ENCODE assay signal across 17 cellular contexts in genomic region chr13:71412231-71412630, GRCh38.
DNase-seq lines count a peak whose midpoint lies in the region; ATAC-seq and TF ChIP-seq lines count a peak whose summit lies in the region.
"Had no signal": no experiment of that assay in that cellular context is flagged by ENCODE, and none has a peak within 500 bp of the region (broad histone marks: within the 10 kb centered on the region; RNA-seq: fewer than 3 reads in every experiment).

No MANE protein-coding gene starts in this region.

- ATAC-seq in activated CD8-positive, alpha-beta T cell treated with anti-CD3 and anti-CD28 coated beads, Interleukin-2, amount 10 ng/mL, durations not matched to agents 7 days and 5 days = no peak
- ATAC-seq: GM23338 had no signal

- DNase-seq in NCI-H1048 (lab: John Stamatoyannopoulos, UW) = peak; percentile 54
- DNase-seq in amniotic epithelial cell (ENCODE audit: low read depth) = peak; percentile 16
- peak; percentile 43 for DNase-seq in fibroblast of villous mesenchyme (ENCODE audit: low read depth)
- peak; percentile 3 for DNase-seq in non-pigmented ciliary epithelial cell (ENCODE audit: low read depth)
- DNase-seq in activated CD8-positive, alpha-beta T cell treated with anti-CD3 and anti-CD28 coated beads, Interleukin-2, amount 10 ng/mL, durations not matched to agents 7 days and 5 days = no peak
- no peak for DNase-seq in NCI-H2081 treated with DMSO at 0.1 percent for 48 hours (lab: John Stamatoyannopoulos, UW)
- DNase-seq in uterus = no peak
- DNase-seq: 8988T; CD4-positive, alpha-beta memory T cell; DMS153; DMS79; GF-D8; HCEC 1CT had no signal

- TF ChIP-seq CTCF in fibroblast of villous mesenchyme (IDR thresholded peaks at IDR 0.05; ENCODE audit: insufficient read depth, low read depth, low read length) (no peak), uterus (IDR thresholded peaks at IDR 0.05) (no peak)

- intact Hi-C loops in uterus (cut with DNase I; ENCODE audit: low total_unique reads) = no loop called here

- H3K4me3 ChIP-seq in fibroblast of villous mesenchyme (ENCODE audit: low read depth, low read length) (no peak overlapping the region), uterus (no peak overlapping the region)
- H3K4me3 ChIP-seq: BLaER1, GM23338 had no signal

- H3K4me1 Mint-ChIP-seq in activated CD8-positive, alpha-beta T cell treated with anti-CD3 and anti-CD28 coated beads, Interleukin-2, amount 10 ng/mL, durations not matched to agents 7 days and 5 days (ENCODE audit: low read depth) = no peaks in the 10 kb centered on the region
- H3K4me1 Mint-ChIP-seq: CD4-positive, alpha-beta memory T cell; GM23338 had no signal

- no peak for TF ChIP-seq POLR2A in uterus (IDR thresholded peaks at IDR 0.05)

- CTCF ChIA-PET in activated CD8-positive, alpha-beta T cell treated with anti-CD3 and anti-CD28 coated beads, Interleukin-2, amount 10 ng/mL, durations not matched to agents 7 days and 5 days (lab: Charles Lee) = no interaction called here

- H3K9me3 ChIP-seq in uterus = no peaks in the 10 kb centered on the region
- H3K9me3 ChIP-seq: BLaER1 had no signal

- no peaks in the 10 kb centered on the region for H3K4me1 ChIP-seq in uterus

- H3K27ac Mint-ChIP-seq in activated CD8-positive, alpha-beta T cell treated with anti-CD3 and anti-CD28 coated beads, Interleukin-2, amount 10 ng/mL, durations not matched to agents 7 days and 5 days = no peak overlapping the region
- H3K27ac Mint-ChIP-seq: CD14-positive monocyte; CD4-positive, alpha-beta memory T cell; GM23338 had no signal

- no peaks in the 10 kb centered on the region for H3K36me3 Mint-ChIP-seq in activated CD8-positive, alpha-beta T cell treated with anti-CD3 and anti-CD28 coated beads, Interleukin-2, amount 10 ng/mL, durations not matched to agents 7 days and 5 days (ENCODE audit: low read depth)
- H3K36me3 Mint-ChIP-seq: CD14-positive monocyte; CD4-positive, alpha-beta memory T cell had no signal

- POLR2A ChIA-PET in activated CD8-positive, alpha-beta T cell treated with anti-CD3 and anti-CD28 coated beads, Interleukin-2, amount 10 ng/mL, durations not matched to agents 7 days and 5 days (lab: Charles Lee) = no interaction called here

- H3K27me3 Mint-ChIP-seq in activated CD8-positive, alpha-beta T cell treated with anti-CD3 and anti-CD28 coated beads, Interleukin-2, amount 10 ng/mL, durations not matched to agents 7 days and 5 days (ENCODE audit: low read depth) = no peaks in the 10 kb centered on the region
- H3K27me3 Mint-ChIP-seq: CD4-positive, alpha-beta memory T cell had no signal

- H3K4me3 Mint-ChIP-seq in activated CD8-positive, alpha-beta T cell treated with anti-CD3 and anti-CD28 coated beads, Interleukin-2, amount 10 ng/mL, durations not matched to agents 7 days and 5 days = no peak overlapping the region
- H3K4me3 Mint-ChIP-seq: CD14-positive monocyte; CD4-positive, alpha-beta memory T cell; GM23338 had no signal

- H3K27me3 ChIP-seq in uterus = no peaks in the 10 kb centered on the region
- H3K27me3 ChIP-seq: BLaER1 had no signal

- H3K36me3 ChIP-seq in uterus = no peaks in the 10 kb centered on the region
- H3K36me3 ChIP-seq: BLaER1 had no signal

- H3K27ac ChIP-seq in uterus = no peak overlapping the region
- H3K27ac ChIP-seq: BLaER1, HL-60 had no signal

- peaks cover 9% of the 10 kb centered on the region for H3K9me3 Mint-ChIP-seq in activated CD8-positive, alpha-beta T cell treated with anti-CD3 and anti-CD28 coated beads, Interleukin-2, amount 10 ng/mL, durations not matched to agents 7 days and 5 days (ENCODE audit: insufficient read depth)
- H3K9me3 Mint-ChIP-seq: GM23338 had no signal

Comparison
In these comparisons a context has a peak if more than half of its experiments do, and no peak if none do; other contexts are left out.
1. DNase-seq: peak in NCI-H1048 (single experiment), amniotic epithelial cell (single experiment), fibroblast of villous mesenchyme (single experiment) and non-pigmented ciliary epithelial cell (single experiment); none in activated CD8-positive, alpha-beta T cell treated with anti-CD3 and anti-CD28 coated beads, Interleukin-2, amount 10 ng/mL, durations not matched to agents 7 days and 5 days (single experiment), NCI-H2081 treated with DMSO at 0.1 percent for 48 hours (single experiment) and uterus (0 of 2).